27 cellular contexts compared by ENCODE assay signal in genomic region chr1:43273708-43274107, GRCh38. TPM values are rescaled to one million over a fixed set of nuclear protein-coding genes. Genes with fewer than 3 reads are reported as not detected.
DNase-seq lines count a peak whose midpoint lies in the region; ATAC-seq, FAIRE-seq and TF ChIP-seq lines count a peak whose summit lies in the region.
"Had no signal": no experiment of that assay in that cellular context is flagged by ENCODE, and none has a peak within 500 bp of the region (broad histone marks: within the 10 kb centered on the region; RNA-seq: fewer than 3 reads in every experiment).

No MANE protein-coding gene starts in this region.

- peaks cover 9% of the 10 kb centered on the region for H3K27me3 Mint-ChIP-seq in activated naive CD8-positive, alpha-beta T cell treated with anti-CD3 and anti-CD28 coated beads, Interleukin-2, amount 10 ng/mL, durations not matched to agents 7 days and 5 days
- peaks cover 19% of the 10 kb centered on the region for H3K27me3 Mint-ChIP-seq in activated naive CD8-positive, alpha-beta T cell treated with anti-CD3 and anti-CD28 coated beads for 36 hours
- peaks cover 11% of the 10 kb centered on the region for H3K27me3 Mint-ChIP-seq in activated CD8-positive, alpha-beta T cell treated with anti-CD3 and anti-CD28 coated beads for 36 hours

- H3K4me3 Mint-ChIP-seq in activated naive CD8-positive, alpha-beta T cell treated with anti-CD3 and anti-CD28 coated beads, Interleukin-2, amount 10 ng/mL, durations not matched to agents 7 days and 5 days: no peak overlapping the region
- no peak overlapping the region for H3K4me3 Mint-ChIP-seq in activated naive CD8-positive, alpha-beta T cell treated with anti-CD3 and anti-CD28 coated beads for 36 hours
- no peak overlapping the region for H3K4me3 Mint-ChIP-seq in activated CD8-positive, alpha-beta T cell treated with anti-CD3 and anti-CD28 coated beads for 36 hours
- H3K4me3 Mint-ChIP-seq: GM23338, WTC11 had no signal

- no peaks in the 10 kb centered on the region for H3K36me3 ChIP-seq in kidney (ENCODE audit: control insufficient read depth in 1 of 2, insufficient read depth in 2 of 2, low read length in 2 of 2)
- H3K36me3 ChIP-seq: tibial artery had no signal

- H3K4me3 ChIP-seq in kidney (ENCODE audit: low read length in 2 of 2): no peak overlapping the region
- H3K4me3 ChIP-seq: GM23338, pancreas, tibial artery had no signal

- no peak for TF ChIP-seq CTCF in activated CD8-positive, alpha-beta T cell treated with anti-CD3 and anti-CD28 coated beads for 36 hours (IDR thresholded peaks at IDR 0.05)
- TF ChIP-seq CTCF in kidney (IDR thresholded peaks at IDR 0.05; ENCODE audit: borderline replicate concordance, extremely low read depth, insufficient read depth): no peak

- peaks cover 7% of the 10 kb centered on the region for H3K9me3 Mint-ChIP-seq in activated naive CD8-positive, alpha-beta T cell treated with anti-CD3 and anti-CD28 coated beads, Interleukin-2, amount 10 ng/mL, durations not matched to agents 7 days and 5 days
- peaks cover 7% of the 10 kb centered on the region for H3K9me3 Mint-ChIP-seq in activated naive CD8-positive, alpha-beta T cell treated with anti-CD3 and anti-CD28 coated beads for 36 hours
- H3K9me3 Mint-ChIP-seq in activated CD8-positive, alpha-beta T cell treated with anti-CD3 and anti-CD28 coated beads for 36 hours: peaks cover 5% of the 10 kb centered on the region
- H3K9me3 Mint-ChIP-seq: GM23338, WTC11 had no signal

- H3K36me3 Mint-ChIP-seq in activated naive CD8-positive, alpha-beta T cell treated with anti-CD3 and anti-CD28 coated beads, Interleukin-2, amount 10 ng/mL, durations not matched to agents 7 days and 5 days: peaks cover 7% of the 10 kb centered on the region
- H3K36me3 Mint-ChIP-seq in activated naive CD8-positive, alpha-beta T cell treated with anti-CD3 and anti-CD28 coated beads for 36 hours: peaks cover 7% of the 10 kb centered on the region
- H3K36me3 Mint-ChIP-seq in activated CD8-positive, alpha-beta T cell treated with anti-CD3 and anti-CD28 coated beads for 36 hours (ENCODE audit: low read depth): peaks cover 5% of the 10 kb centered on the region
- H3K36me3 Mint-ChIP-seq: stimulated activated effector memory CD8-positive, alpha-beta T cell treated with anti-CD3 and anti-CD28 coated beads, Interleukin-12 subunit alpha, Interleukin-12 subunit beta, amount 100 ng/mL, for 72 hours had no signal

- peak overlapping the region; percentile 100 for H3K27ac Mint-ChIP-seq in activated naive CD8-positive, alpha-beta T cell treated with anti-CD3 and anti-CD28 coated beads, Interleukin-2, amount 10 ng/mL, durations not matched to agents 7 days and 5 days
- no peak overlapping the region for H3K27ac Mint-ChIP-seq in activated naive CD8-positive, alpha-beta T cell treated with anti-CD3 and anti-CD28 coated beads for 36 hours
- peak overlapping the region; percentile 37 for H3K27ac Mint-ChIP-seq in activated CD8-positive, alpha-beta T cell treated with anti-CD3 and anti-CD28 coated beads for 36 hours
- H3K27ac Mint-ChIP-seq: WTC11 had no signal

- H3K9me3 ChIP-seq in kidney (ENCODE audit: control insufficient read depth in 1 of 2, low read length in 2 of 2): no peaks in the 10 kb centered on the region
- H3K9me3 ChIP-seq: pancreas, tibial artery had no signal

- ATAC-seq in activated naive CD8-positive, alpha-beta T cell treated with anti-CD3 and anti-CD28 coated beads, Interleukin-2, amount 10 ng/mL, durations not matched to agents 7 days and 5 days (ENCODE audit: low read depth): no peak
- no peak for ATAC-seq in activated CD8-positive, alpha-beta T cell treated with anti-CD3 and anti-CD28 coated beads for 36 hours
- no peak for ATAC-seq in HG02981 (IDR thresholded peaks at IDR 0.05; ENCODE audit: unreplicated experiment)
- ATAC-seq: GM23338, pancreas, WTC11 had no signal

- intact Hi-C loops in activated CD8-positive, alpha-beta T cell treated with anti-CD3 and anti-CD28 coated beads for 36 hours (cut with micrococcal nuclease): no loop called here
- intact Hi-C loops in kidney (cut with DNase I): no loop called here

- FAIRE-seq in kidney (lab: Jason Lieb, UNC): no peak
- FAIRE-seq: frontal cortex, pancreas had no signal

- POLR2A ChIA-PET in activated naive CD8-positive, alpha-beta T cell treated with anti-CD3 and anti-CD28 coated beads, Interleukin-2, amount 10 ng/mL, durations not matched to agents 7 days and 5 days (lab: Charles Lee): no interaction called here
- POLR2A ChIA-PET in activated CD8-positive, alpha-beta T cell treated with anti-CD3 and anti-CD28 coated beads for 36 hours (lab: Charles Lee): no interaction called here

- CTCF ChIA-PET in activated CD8-positive, alpha-beta T cell treated with anti-CD3 and anti-CD28 coated beads for 36 hours (lab: Charles Lee): no interaction called here

- DNase-seq in activated naive CD8-positive, alpha-beta T cell treated with anti-CD3 and anti-CD28 coated beads, Interleukin-2, amount 10 ng/mL, durations not matched to agents 7 days and 5 days: no peak
- DNase-seq in activated naive CD8-positive, alpha-beta T cell treated with anti-CD3 and anti-CD28 coated beads for 36 hours: no peak
- no peak for DNase-seq in activated CD8-positive, alpha-beta T cell treated with anti-CD3 and anti-CD28 coated beads for 36 hours
- DNase-seq in islet precursor cell (peak; percentile 11), kidney (no peak)
- DNase-seq in stimulated activated CD4-positive, alpha-beta T cell treated with anti-CD3 and anti-CD28 coated beads, Interleukin-4, amount 100 ng/mL, for 4 hours: no peak
- DNase-seq: erythroblast, kidney glomerular epithelial cell, NCI-H1694 treated with DMSO at 0.1 percent for 48 hours, NCI-H748 treated with DMSO at 0.1 percent for 48 hours, SIG-M5 had no signal

- H3K9ac ChIP-seq in kidney (ENCODE audit: low read length in 2 of 2): no peak overlapping the region
- H3K9ac ChIP-seq: KMS-11 had no signal

- H3K27ac ChIP-seq in temporal lobe (ENCODE audit: low read depth, low read length) (peak overlapping the region; percentile 100), kidney (ENCODE audit: low read depth in 2 of 2, low read length in 2 of 2) (peak overlapping the region in 1 of 2 donors; percentile 55)
- H3K27ac ChIP-seq: KMS-11, tibial artery had no signal

- H3K4me1 Mint-ChIP-seq in activated naive CD8-positive, alpha-beta T cell treated with anti-CD3 and anti-CD28 coated beads, Interleukin-2, amount 10 ng/mL, durations not matched to agents 7 days and 5 days: peaks cover 23% of the 10 kb centered on the region
- peaks cover 18% of the 10 kb centered on the region for H3K4me1 Mint-ChIP-seq in activated naive CD8-positive, alpha-beta T cell treated with anti-CD3 and anti-CD28 coated beads for 36 hours
- H3K4me1 Mint-ChIP-seq in activated CD8-positive, alpha-beta T cell treated with anti-CD3 and anti-CD28 coated beads for 36 hours (ENCODE audit: low read depth): peaks cover 21% of the 10 kb centered on the region

- peaks cover 18 to 20% of the 10 kb centered on the region in 2 donors for H3K4me1 ChIP-seq in kidney (ENCODE audit: control insufficient read depth in 1 of 2, insufficient read depth in 1 of 2, low read depth in 1 of 2, low read length in 2 of 2)

RNA-seq across cellular contexts. Expression of gene TMEM125, which starts 3.9 kb away (rescaled TPM):
- total RNA-seq in activated naive CD8-positive, alpha-beta T cell treated with anti-CD3 and anti-CD28 coated beads, Interleukin-2, amount 10 ng/mL, durations not matched to agents 7 days and 5 days: not detected
- under 1 TPM in 1 of 2 experiments, not detected in 1; 0.30 TPM for total RNA-seq in activated naive CD8-positive, alpha-beta T cell treated with anti-CD3 and anti-CD28 coated beads for 36 hours
- total RNA-seq in activated CD8-positive, alpha-beta T cell treated with anti-CD3 and anti-CD28 coated beads for 36 hours: under 1 TPM in 1 of 2 experiments, not detected in 1; 0.81 TPM
- total RNA-seq in temporal lobe (0.49 TPM), kidney (17.5 TPM)
- 22.0 TPM for polyA plus RNA-seq in kidney (ENCODE audit: insufficient read depth, low read depth, low replicate concordance)
- total RNA-seq: activated CD8-positive, alpha-beta memory T cell treated with anti-CD3 and anti-CD28 coated beads for 36 hours; activated T-helper 1 cell treated with anti-CD3 and anti-CD28 coated beads, Interleukin-12 subunit alpha, Interleukin-12 subunit beta, Interleukin-2, Interleukin-4 antibody, amounts not matched to agents 30 ng/mL and 10 ng/mL and 1 ng/mL, durations not matched to agents 14 hours and 24 hours and 36 hours; CD4-positive, alpha-beta T cell; dermis microvascular lymphatic vessel endothelial cell; naive thymus-derived CD8-positive, alpha-beta T cell; T-helper 2 cell treated with Interferon-gamma antibody and Interleukin-4, amounts not matched to agents 100 ng/mL and 5 ng/mL, for 36 hours had no signal
- polyA plus RNA-seq: AG04450 had no signal

RNA-seq across cellular contexts. Expression of gene C1orf210, which starts 11.7 kb away (rescaled TPM):
- total RNA-seq in activated naive CD8-positive, alpha-beta T cell treated with anti-CD3 and anti-CD28 coated beads, Interleukin-2, amount 10 ng/mL, durations not matched to agents 7 days and 5 days: not detected
- not detected for total RNA-seq in activated naive CD8-positive, alpha-beta T cell treated with anti-CD3 and anti-CD28 coated beads for 36 hours
- total RNA-seq in activated CD8-positive, alpha-beta T cell treated with anti-CD3 and anti-CD28 coated beads for 36 hours: not detected
- not detected for total RNA-seq in temporal lobe
- 21.1 TPM for total RNA-seq in kidney
- polyA plus RNA-seq in kidney (ENCODE audit: insufficient read depth, low read depth, low replicate concordance): 33.3 TPM
- total RNA-seq: activated CD8-positive, alpha-beta memory T cell treated with anti-CD3 and anti-CD28 coated beads for 36 hours; activated T-helper 1 cell treated with anti-CD3 and anti-CD28 coated beads, Interleukin-12 subunit alpha, Interleukin-12 subunit beta, Interleukin-2, Interleukin-4 antibody, amounts not matched to agents 30 ng/mL and 10 ng/mL and 1 ng/mL, durations not matched to agents 14 hours and 24 hours and 36 hours; CD4-positive, alpha-beta T cell; dermis microvascular lymphatic vessel endothelial cell; frontal cortex; naive thymus-derived CD8-positive, alpha-beta T cell; T-helper 2 cell treated with Interferon-gamma antibody and Interleukin-4, amounts not matched to agents 100 ng/mL and 5 ng/mL, for 36 hours had no signal
- polyA plus RNA-seq: AG04450 had no signal

RNA-seq across cellular contexts. Expression of gene TIE1, which starts 27.1 kb away (rescaled TPM):
- total RNA-seq in activated naive CD8-positive, alpha-beta T cell treated with anti-CD3 and anti-CD28 coated beads, Interleukin-2, amount 10 ng/mL, durations not matched to agents 7 days and 5 days: under 1 TPM; 0.23 to 0.75 TPM
- under 1 TPM; 0.14 to 0.49 TPM for total RNA-seq in activated naive CD8-positive, alpha-beta T cell treated with anti-CD3 and anti-CD28 coated beads for 36 hours
- under 1 TPM in 1 of 2 experiments, not detected in 1; 0.25 TPM for total RNA-seq in activated CD8-positive, alpha-beta T cell treated with anti-CD3 and anti-CD28 coated beads for 36 hours
- total RNA-seq in temporal lobe (9.6 TPM), kidney (46.3 TPM)
- polyA plus RNA-seq in kidney (ENCODE audit: insufficient read depth, low read depth, low replicate concordance): 15.0 TPM
- total RNA-seq: CD4-positive, alpha-beta T cell; naive thymus-derived CD8-positive, alpha-beta T cell had no signal
- polyA plus RNA-seq: naive thymus-derived CD8-positive, alpha-beta T cell had no signal

Comparison
In these comparisons a context has a peak if more than half of its experiments do, and no peak if none do; other contexts are left out.
1. RNA of gene TMEM125, which starts 3.9 kb away (total RNA-seq): 17.5 TPM in kidney (single experiment); 0.81 TPM in activated CD8-positive, alpha-beta T cell treated with anti-CD3 and anti-CD28 coated beads for 36 hours, 0.49 TPM in temporal lobe (single experiment), 0.30 TPM in activated naive CD8-positive, alpha-beta T cell treated with anti-CD3 and anti-CD28 coated beads for 36 hours and not detected in activated naive CD8-positive, alpha-beta T cell treated with anti-CD3 and anti-CD28 coated beads, Interleukin-2, amount 10 ng/mL, durations not matched to agents 7 days and 5 days; every median in the first group is over 10 times any median in the second.
2. RNA of gene C1orf210, which starts 11.7 kb away (total RNA-seq): 21.1 TPM in kidney (single experiment); not detected in activated naive CD8-positive, alpha-beta T cell treated with anti-CD3 and anti-CD28 coated beads, Interleukin-2, amount 10 ng/mL, durations not matched to agents 7 days and 5 days, not detected in activated naive CD8-positive, alpha-beta T cell treated with anti-CD3 and anti-CD28 coated beads for 36 hours, not detected in activated CD8-positive, alpha-beta T cell treated with anti-CD3 and anti-CD28 coated beads for 36 hours and not detected in temporal lobe (single experiment); every median in the first group is over 10 times any median in the second.